ENCODE assay signal across 18 cellular contexts in the genomic region with DNA sequence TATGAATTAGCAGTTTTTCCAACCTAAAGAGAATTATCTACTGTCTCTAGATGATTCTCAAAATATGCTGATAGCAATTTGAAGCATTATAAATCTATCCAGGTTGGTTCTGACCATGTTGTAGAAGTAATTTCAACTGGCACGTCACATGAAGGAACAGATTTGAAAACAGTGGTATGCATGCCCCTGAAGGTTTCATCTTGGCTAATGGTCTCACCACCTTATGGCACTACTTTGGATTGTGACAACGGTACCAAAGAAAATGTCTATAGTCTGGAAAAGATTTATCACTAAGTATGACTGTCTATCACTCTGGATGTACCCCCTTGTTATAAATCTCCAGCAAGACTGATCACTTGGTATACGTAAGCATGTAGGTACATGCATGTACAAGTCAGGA.
A peak's percentile ranks its signal among the peaks of the same experiment; 100 is the strongest.
DNase-seq lines count a peak whose midpoint lies in the region; ATAC-seq and TF ChIP-seq lines count a peak whose summit lies in the region.
"Had no signal": no experiment of that assay in that cellular context is flagged by ENCODE, and none has a peak within 500 bp of the region (broad histone marks: within the 10 kb centered on the region; RNA-seq: fewer than 3 reads in every experiment).

No MANE protein-coding gene starts in this region.

- H4K20me1 ChIP-seq in BLaER1 treated with 17β-estradiol and CSF1 and Interleukin-3, amounts not matched to agents 10 nM and 100 nM, result peaks cover 0 to 10% (median 0%) of the 10 kb centered on the region in 11 experiments; a peak in 1 of 22 replicates
- H4K20me1 ChIP-seq in Loucy (ENCODE audit: insufficient read depth, low read length, poor library complexity, severe bottlenecking), result no peaks in the 10 kb centered on the region

- H2AFZ ChIP-seq in Loucy (ENCODE audit: low read length), result no peak overlapping the region
- H2AFZ ChIP-seq: GM23248 had no signal

- intact Hi-C loops in vagina (cut with DNase I) (no loop called here), lower lobe of right lung (cut with DNase I) (no loop called here)

- H3K27me3 ChIP-seq in BLaER1 treated with 17β-estradiol and CSF1 and Interleukin-3, amounts not matched to agents 10 nM and 100 nM, result no peaks in the 10 kb centered on the region
- H3K27me3 ChIP-seq in Loucy (ENCODE audit: insufficient read depth, low read length, poor library complexity, severe bottlenecking) (no peaks in the 10 kb centered on the region), vagina (no peaks in the 10 kb centered on the region), lower lobe of right lung (ENCODE audit: low read depth) (no peaks in the 10 kb centered on the region)

- peak overlapping the region in 1 of 11 experiments; percentile 63; a peak in 1 of 22 replicates for H3K27ac ChIP-seq in BLaER1 treated with 17β-estradiol and CSF1 and Interleukin-3, amounts not matched to agents 10 nM and 100 nM
- no peak overlapping the region for H3K27ac ChIP-seq in vagina
- H3K27ac ChIP-seq in lower lobe of right lung, result no peak overlapping the region
- H3K27ac ChIP-seq: GM23248, HL-60 had no signal

- H3K79me2 ChIP-seq in Loucy (ENCODE audit: insufficient read depth, low read length), result no peaks in the 10 kb centered on the region

- peaks cover 16 to 88% (median 73%) of the 10 kb centered on the region in 10 experiments; a peak in 18 of 20 replicates for H3K4me1 ChIP-seq in BLaER1 treated with 17β-estradiol and CSF1 and Interleukin-3, amounts not matched to agents 10 nM and 100 nM
- H3K4me1 ChIP-seq in Loucy (ENCODE audit: insufficient read depth, low read length, poor library complexity, severe bottlenecking), result peaks cover 14% of the 10 kb centered on the region
- H3K4me1 ChIP-seq in vagina, result no peaks in the 10 kb centered on the region
- no peaks in the 10 kb centered on the region for H3K4me1 ChIP-seq in lower lobe of right lung
- H3K4me1 ChIP-seq: HAP-1 had no signal

- no peaks in the 10 kb centered on the region for H3K9me2 ChIP-seq in Loucy (replicated peaks; ENCODE audit: low read depth, low read length)

- DNase-seq in cerebellar cortex (ENCODE audit: low spot score) (peak; percentile 77), vagina (ENCODE audit: extremely low spot score in 2 of 2) (no peak), lower lobe of right lung (no peak), NCI-H1417 (lab: John Stamatoyannopoulos, UW) (no peak)
- DNase-seq: AML-193; CD4-positive, CD25-positive, alpha-beta regulatory T cell; CD8-positive, alpha-beta memory T cell; COR-L47; DMS 273 treated with DMSO at 0.1 percent for 48 hours; DMS53; DND-41; GDM1; GM23248 had no signal

- no peak for TF ChIP-seq CTCF in Loucy (conservative IDR thresholded peaks at IDR 0.05; ENCODE audit: low read length)
- TF ChIP-seq CTCF in vagina (IDR thresholded peaks at IDR 0.05), result no peak
- no peak for TF ChIP-seq CTCF in lower lobe of right lung (IDR thresholded peaks at IDR 0.05)

- peak overlapping the region in 1 of 11 experiments; percentile 20; a peak in 1 of 22 replicates for H3K9ac ChIP-seq in BLaER1 treated with 17β-estradiol and CSF1 and Interleukin-3, amounts not matched to agents 10 nM and 100 nM
- no peak overlapping the region for H3K9ac ChIP-seq in Loucy (ENCODE audit: low read depth, low read length, poor library complexity, severe bottlenecking)
- H3K9ac ChIP-seq: GM23248 had no signal

- H3K4me2 ChIP-seq in BLaER1 treated with 17β-estradiol and CSF1 and Interleukin-3, amounts not matched to agents 10 nM and 100 nM, result peak overlapping the region in 8 of 11 experiments; percentile 54 to 87 (median 76); a peak in 17 of 22 replicates
- peak overlapping the region; percentile 38 for H3K4me2 ChIP-seq in Loucy (ENCODE audit: low read depth, low read length, poor library complexity, severe bottlenecking)

- H3K36me3 ChIP-seq in BLaER1 treated with 17β-estradiol and CSF1 and Interleukin-3, amounts not matched to agents 10 nM and 100 nM, result no peaks in the 10 kb centered on the region
- no peaks in the 10 kb centered on the region for H3K36me3 ChIP-seq in Loucy (ENCODE audit: insufficient read depth, low read length)
- no peaks in the 10 kb centered on the region for H3K36me3 ChIP-seq in vagina
- no peaks in the 10 kb centered on the region for H3K36me3 ChIP-seq in lower lobe of right lung
- H3K36me3 ChIP-seq: HAP-1 had no signal

- no peaks in the 10 kb centered on the region for H3K9me3 ChIP-seq in BLaER1 treated with 17β-estradiol and CSF1 and Interleukin-3, amounts not matched to agents 10 nM and 100 nM (replicated peaks in 1 of 11)
- H3K9me3 ChIP-seq in Loucy (ENCODE audit: insufficient read depth, low read depth, low read length) (no peaks in the 10 kb centered on the region), vagina (no peaks in the 10 kb centered on the region), lower lobe of right lung (no peaks in the 10 kb centered on the region)
- H3K9me3 ChIP-seq: HAP-1 had no signal

- H3K4me3 ChIP-seq in BLaER1 treated with 17β-estradiol and CSF1 and Interleukin-3, amounts not matched to agents 10 nM and 100 nM, result no peak overlapping the region
- H3K4me3 ChIP-seq in Loucy (ENCODE audit: low read length, poor library complexity, severe bottlenecking) (no peak overlapping the region), vagina (no peak overlapping the region), lower lobe of right lung (no peak overlapping the region)
- H3K4me3 ChIP-seq: GM23248, HAP-1 had no signal

- H3F3A ChIP-seq in Loucy (ENCODE audit: low read depth), result no peaks in the 10 kb centered on the region

- ATAC-seq in HG03442 (IDR thresholded peaks at IDR 0.05; ENCODE audit: unreplicated experiment) (no peak), lower lobe of right lung (no peak)

- no peak for TF ChIP-seq POLR2A in vagina (IDR thresholded peaks at IDR 0.05)
